Comparison of ENCODE assay signal across 2 cellular contexts in the genomic region with DNA sequence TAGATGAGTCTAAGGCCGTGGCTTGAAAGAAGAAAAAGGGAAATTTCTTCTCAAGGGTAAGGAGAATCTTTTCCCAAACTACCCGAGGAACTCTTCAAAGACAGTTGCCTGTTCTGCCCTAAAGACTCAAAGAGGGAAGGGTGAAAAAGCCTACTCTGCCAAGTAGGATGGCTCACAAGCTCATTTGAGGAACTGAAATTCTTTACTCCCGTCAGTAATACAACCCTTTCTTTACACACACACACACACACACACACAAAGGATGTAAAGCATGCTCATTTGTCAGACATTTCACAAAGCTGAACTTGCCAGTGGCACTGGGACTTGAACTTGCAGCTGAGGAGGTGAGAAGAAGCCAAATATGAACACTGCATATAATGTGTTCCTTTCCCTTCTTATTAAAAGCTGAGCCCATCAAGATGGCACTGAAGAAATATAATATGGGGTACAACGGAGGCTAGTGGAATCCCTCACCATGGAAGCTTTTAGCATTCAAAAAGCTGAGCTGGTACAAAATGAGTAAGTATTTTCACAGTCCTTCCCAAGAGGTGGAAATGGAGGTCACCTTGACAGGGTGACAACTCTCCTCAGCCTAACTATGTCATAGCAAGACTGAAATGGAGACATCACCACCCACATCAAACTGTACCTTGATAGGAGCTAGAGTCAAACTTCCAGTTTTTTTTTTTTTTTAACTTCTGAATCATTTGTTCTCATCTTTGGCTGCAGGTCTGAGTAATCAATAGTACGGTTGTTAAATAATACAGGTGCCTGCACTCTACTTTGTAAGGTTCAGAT.
TF ChIP-seq lines count a peak whose summit lies in the region.

No MANE protein-coding gene starts in this region.

TF ChIP-seq in GM12891, 5 proteins besides CTCF, POLR2A, EP300 and RAD21 (continued from another document):
- TF ChIP-seq TAF1 (IDR thresholded peaks at IDR 0.05; ENCODE audit: low read depth, low read length) (no peak), PAX5 (IDR thresholded peaks at IDR 0.05; ENCODE audit: insufficient read depth, low read length, severe bottlenecking) (no peak), SPI1 (IDR thresholded peaks at IDR 0.05; ENCODE audit: low read depth, low read length) (peak; percentile 90)

TF ChIP-seq in H1, 55 proteins besides CTCF, POLR2A, EP300 and RAD21 (continued from another document):
- TF ChIP-seq TAF7 (optimal IDR thresholded peaks at IDR 0.05; ENCODE audit: borderline replicate concordance, low read depth, low read length) (no peak), YY1 (IDR thresholded peaks at IDR 0.05; ENCODE audit: low read depth, low read length) (no peak), CBX8 (IDR thresholded peaks at IDR 0.05; ENCODE audit: borderline replicate concordance, low read depth, low read length) (no peak), CTBP2 (IDR thresholded peaks at IDR 0.05; ENCODE audit: borderline replicate concordance, insufficient read depth, insufficient read length, low read length) (no peak), CREB1 (IDR thresholded peaks at IDR 0.05) (no peak), JUND (IDR thresholded peaks at IDR 0.05; ENCODE audit: low read length) (no peak), RXRA (IDR thresholded peaks at IDR 0.05; ENCODE audit: insufficient read depth, low read depth, low read length) (no peak), RNF2 (IDR thresholded peaks at IDR 0.05; ENCODE audit: borderline replicate concordance, low read depth, low read length, missing control alignments, poor library complexity, severe bottlenecking) (no peak), TAF1 (IDR thresholded peaks at IDR 0.05; ENCODE audit: low read depth, low read length) (no peak), RBBP5 (IDR thresholded peaks at IDR 0.05; ENCODE audit: borderline replicate concordance, low read depth, low read length) (no peak), RFX5 (IDR thresholded peaks at IDR 0.05; ENCODE audit: borderline replicate concordance, low read depth, low read length) (no peak), SP2 (IDR thresholded peaks at IDR 0.05; ENCODE audit: low read length) (no peak), PHF8 (conservative IDR thresholded peaks at IDR 0.05; ENCODE audit: low read depth, low read length) (no peak), GTF2F1 (IDR thresholded peaks at IDR 0.05; ENCODE audit: borderline replicate concordance, low read depth, low read length) (no peak)
- TF ChIP-seq, protein P1, sequence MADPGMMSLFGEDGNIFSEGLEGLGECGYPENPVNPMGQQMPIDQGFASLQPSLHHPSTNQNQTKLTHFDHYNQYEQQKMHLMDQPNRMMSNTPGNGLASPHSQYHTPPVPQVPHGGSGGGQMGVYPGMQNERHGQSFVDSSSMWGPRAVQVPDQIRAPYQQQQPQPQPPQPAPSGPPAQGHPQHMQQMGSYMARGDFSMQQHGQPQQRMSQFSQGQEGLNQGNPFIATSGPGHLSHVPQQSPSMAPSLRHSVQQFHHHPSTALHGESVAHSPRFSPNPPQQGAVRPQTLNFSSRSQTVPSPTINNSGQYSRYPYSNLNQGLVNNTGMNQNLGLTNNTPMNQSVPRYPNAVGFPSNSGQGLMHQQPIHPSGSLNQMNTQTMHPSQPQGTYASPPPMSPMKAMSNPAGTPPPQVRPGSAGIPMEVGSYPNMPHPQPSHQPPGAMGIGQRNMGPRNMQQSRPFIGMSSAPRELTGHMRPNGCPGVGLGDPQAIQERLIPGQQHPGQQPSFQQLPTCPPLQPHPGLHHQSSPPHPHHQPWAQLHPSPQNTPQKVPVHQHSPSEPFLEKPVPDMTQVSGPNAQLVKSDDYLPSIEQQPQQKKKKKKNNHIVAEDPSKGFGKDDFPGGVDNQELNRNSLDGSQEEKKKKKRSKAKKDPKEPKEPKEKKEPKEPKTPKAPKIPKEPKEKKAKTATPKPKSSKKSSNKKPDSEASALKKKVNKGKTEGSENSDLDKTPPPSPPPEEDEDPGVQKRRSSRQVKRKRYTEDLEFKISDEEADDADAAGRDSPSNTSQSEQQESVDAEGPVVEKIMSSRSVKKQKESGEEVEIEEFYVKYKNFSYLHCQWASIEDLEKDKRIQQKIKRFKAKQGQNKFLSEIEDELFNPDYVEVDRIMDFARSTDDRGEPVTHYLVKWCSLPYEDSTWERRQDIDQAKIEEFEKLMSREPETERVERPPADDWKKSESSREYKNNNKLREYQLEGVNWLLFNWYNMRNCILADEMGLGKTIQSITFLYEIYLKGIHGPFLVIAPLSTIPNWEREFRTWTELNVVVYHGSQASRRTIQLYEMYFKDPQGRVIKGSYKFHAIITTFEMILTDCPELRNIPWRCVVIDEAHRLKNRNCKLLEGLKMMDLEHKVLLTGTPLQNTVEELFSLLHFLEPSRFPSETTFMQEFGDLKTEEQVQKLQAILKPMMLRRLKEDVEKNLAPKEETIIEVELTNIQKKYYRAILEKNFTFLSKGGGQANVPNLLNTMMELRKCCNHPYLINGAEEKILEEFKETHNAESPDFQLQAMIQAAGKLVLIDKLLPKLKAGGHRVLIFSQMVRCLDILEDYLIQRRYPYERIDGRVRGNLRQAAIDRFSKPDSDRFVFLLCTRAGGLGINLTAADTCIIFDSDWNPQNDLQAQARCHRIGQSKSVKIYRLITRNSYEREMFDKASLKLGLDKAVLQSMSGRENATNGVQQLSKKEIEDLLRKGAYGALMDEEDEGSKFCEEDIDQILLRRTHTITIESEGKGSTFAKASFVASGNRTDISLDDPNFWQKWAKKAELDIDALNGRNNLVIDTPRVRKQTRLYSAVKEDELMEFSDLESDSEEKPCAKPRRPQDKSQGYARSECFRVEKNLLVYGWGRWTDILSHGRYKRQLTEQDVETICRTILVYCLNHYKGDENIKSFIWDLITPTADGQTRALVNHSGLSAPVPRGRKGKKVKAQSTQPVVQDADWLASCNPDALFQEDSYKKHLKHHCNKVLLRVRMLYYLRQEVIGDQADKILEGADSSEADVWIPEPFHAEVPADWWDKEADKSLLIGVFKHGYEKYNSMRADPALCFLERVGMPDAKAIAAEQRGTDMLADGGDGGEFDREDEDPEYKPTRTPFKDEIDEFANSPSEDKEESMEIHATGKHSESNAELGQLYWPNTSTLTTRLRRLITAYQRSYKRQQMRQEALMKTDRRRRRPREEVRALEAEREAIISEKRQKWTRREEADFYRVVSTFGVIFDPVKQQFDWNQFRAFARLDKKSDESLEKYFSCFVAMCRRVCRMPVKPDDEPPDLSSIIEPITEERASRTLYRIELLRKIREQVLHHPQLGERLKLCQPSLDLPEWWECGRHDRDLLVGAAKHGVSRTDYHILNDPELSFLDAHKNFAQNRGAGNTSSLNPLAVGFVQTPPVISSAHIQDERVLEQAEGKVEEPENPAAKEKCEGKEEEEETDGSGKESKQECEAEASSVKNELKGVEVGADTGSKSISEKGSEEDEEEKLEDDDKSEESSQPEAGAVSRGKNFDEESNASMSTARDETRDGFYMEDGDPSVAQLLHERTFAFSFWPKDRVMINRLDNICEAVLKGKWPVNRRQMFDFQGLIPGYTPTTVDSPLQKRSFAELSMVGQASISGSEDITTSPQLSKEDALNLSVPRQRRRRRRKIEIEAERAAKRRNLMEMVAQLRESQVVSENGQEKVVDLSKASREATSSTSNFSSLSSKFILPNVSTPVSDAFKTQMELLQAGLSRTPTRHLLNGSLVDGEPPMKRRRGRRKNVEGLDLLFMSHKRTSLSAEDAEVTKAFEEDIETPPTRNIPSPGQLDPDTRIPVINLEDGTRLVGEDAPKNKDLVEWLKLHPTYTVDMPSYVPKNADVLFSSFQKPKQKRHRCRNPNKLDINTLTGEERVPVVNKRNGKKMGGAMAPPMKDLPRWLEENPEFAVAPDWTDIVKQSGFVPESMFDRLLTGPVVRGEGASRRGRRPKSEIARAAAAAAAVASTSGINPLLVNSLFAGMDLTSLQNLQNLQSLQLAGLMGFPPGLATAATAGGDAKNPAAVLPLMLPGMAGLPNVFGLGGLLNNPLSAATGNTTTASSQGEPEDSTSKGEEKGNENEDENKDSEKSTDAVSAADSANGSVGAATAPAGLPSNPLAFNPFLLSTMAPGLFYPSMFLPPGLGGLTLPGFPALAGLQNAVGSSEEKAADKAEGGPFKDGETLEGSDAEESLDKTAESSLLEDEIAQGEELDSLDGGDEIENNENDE (IDR thresholded peaks at IDR 0.05; ENCODE audit: insufficient replicate concordance, low read length) = no peak
- TF ChIP-seq, protein P2, sequence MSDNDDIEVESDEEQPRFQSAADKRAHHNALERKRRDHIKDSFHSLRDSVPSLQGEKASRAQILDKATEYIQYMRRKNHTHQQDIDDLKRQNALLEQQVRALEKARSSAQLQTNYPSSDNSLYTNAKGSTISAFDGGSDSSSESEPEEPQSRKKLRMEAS (IDR thresholded peaks at IDR 0.05) = no peak
